ENCODE assay signal across 8 cellular contexts in the genomic region with DNA sequence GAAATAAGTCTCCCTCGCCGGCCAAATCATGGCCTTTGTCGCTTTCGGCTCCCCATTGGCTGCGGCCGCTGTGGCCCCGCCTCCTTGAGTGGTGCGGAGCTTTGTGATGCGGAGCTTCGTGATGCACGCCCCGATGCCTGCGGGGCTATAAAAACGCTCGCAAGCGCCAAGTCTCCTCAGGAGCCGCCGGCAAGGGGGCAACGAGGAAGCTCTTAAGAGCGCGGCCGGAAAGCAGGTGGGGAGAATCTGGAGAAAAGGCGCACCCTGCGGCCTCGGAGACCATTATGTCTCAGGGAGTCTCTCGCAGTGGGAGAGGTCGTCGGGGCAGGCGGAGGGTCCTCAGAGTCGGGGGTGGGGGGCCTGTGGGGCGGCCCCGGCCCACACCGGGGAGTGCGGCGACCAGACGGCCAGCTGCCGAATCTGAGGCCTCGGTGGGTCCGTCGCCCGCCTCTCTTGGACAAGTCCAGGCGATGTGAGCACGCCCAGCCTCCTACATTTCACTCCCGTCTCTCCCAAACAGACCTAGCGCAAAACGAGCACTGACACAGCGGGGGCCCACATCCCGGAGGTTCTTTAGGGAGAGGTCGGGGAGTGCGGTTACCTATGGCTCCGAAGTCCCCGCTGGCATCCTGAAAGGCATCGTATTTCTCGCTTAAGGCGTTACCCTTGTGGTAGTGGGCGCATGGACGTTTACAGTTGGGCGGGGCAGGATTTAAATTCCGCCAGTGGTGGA. TPM values are rescaled to one million over a fixed set of nuclear protein-coding genes. Genes with fewer than 3 reads are reported as not detected.
DNase-seq lines count a peak whose midpoint lies in the region; ATAC-seq and TF ChIP-seq lines count a peak whose summit lies in the region.

A gene with protein sequence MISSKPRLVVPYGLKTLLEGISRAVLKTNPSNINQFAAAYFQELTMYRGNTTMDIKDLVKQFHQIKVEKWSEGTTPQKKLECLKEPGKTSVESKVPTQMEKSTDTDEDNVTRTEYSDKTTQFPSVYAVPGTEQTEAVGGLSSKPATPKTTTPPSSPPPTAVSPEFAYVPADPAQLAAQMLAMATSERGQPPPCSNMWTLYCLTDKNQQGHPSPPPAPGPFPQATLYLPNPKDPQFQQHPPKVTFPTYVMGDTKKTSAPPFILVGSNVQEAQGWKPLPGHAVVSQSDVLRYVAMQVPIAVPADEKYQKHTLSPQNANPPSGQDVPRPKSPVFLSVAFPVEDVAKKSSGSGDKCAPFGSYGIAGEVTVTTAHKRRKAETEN (plus strand): TSS at position 179 of the 733 bp plus-strand sequence. CDS start 4,053 bp downstream, outside the sequence.

- peak within 1 kb of the TSS; percentile 50 for H3K4me3 ChIP-seq in AG09309 (ENCODE audit: control insufficient read depth, low read depth, low read length)
- H3K4me3 ChIP-seq in OCI-LY7 (ENCODE audit: low read depth, low read length, poor library complexity, severe bottlenecking), result peak within 1 kb of the TSS; percentile 14

- H3K4me1 Mint-ChIP-seq in natural killer cell treated with Interleukin-12 subunit alpha and Interleukin-12 subunit beta and Interleukin-15 and Interleukin-18, amount 100 ng/mL, for 72 hours (ENCODE audit: low read depth in 2 of 2), result peaks cover 11 to 16% of the 10 kb centered on the region in 2 donors
- peaks cover 12 to 14% of the 10 kb centered on the region in 2 donors for H3K4me1 Mint-ChIP-seq in stimulated activated naive B cell treated with anti-CD40 and anti-IgM and Interleukin-4, amounts not matched to agents 10 μg/mL and 1 μg/mL and 100 μg/mL, for 72 hours

- H3K4me2 ChIP-seq in OCI-LY7 (ENCODE audit: low read length), result peak within 1 kb of the TSS; percentile 33; the same call in 1 of the 2 replicates

- no peaks in the 10 kb centered on the region for H3K9me3 Mint-ChIP-seq in natural killer cell treated with Interleukin-12 subunit alpha and Interleukin-12 subunit beta and Interleukin-15 and Interleukin-18, amount 100 ng/mL, for 72 hours
- H3K9me3 Mint-ChIP-seq in stimulated activated naive B cell treated with anti-CD40 and anti-IgM and Interleukin-4, amounts not matched to agents 10 μg/mL and 1 μg/mL and 100 μg/mL, for 72 hours, result peaks cover 0 to 2% of the 10 kb centered on the region in 2 donors

- no peak for TF ChIP-seq CTCF in AG09309 (IDR thresholded peaks at IDR 0.05; ENCODE audit: control insufficient read depth, insufficient read depth, low read depth, low read length, missing control alignments)
- TF ChIP-seq CTCF in OCI-LY7 (conservative IDR thresholded peaks at IDR 0.05; ENCODE audit: low read length), result no peak

- H3K4me3 Mint-ChIP-seq in natural killer cell treated with Interleukin-12 subunit alpha and Interleukin-12 subunit beta and Interleukin-15 and Interleukin-18, amount 100 ng/mL, for 72 hours, result peak within 1 kb of the TSS; percentile 67
- H3K4me3 Mint-ChIP-seq in stimulated activated naive B cell treated with anti-CD40 and anti-IgM and Interleukin-4, amounts not matched to agents 10 μg/mL and 1 μg/mL and 100 μg/mL, for 72 hours, result peak within 1 kb of the TSS; percentile 93 to 97

- H3K79me2 ChIP-seq in OCI-LY7 (ENCODE audit: insufficient read depth, low read depth, low read length), result no peaks in the 10 kb centered on the region

- H3K27ac Mint-ChIP-seq in natural killer cell treated with Interleukin-12 subunit alpha and Interleukin-12 subunit beta and Interleukin-15 and Interleukin-18, amount 100 ng/mL, for 72 hours, result peak within 1 kb of the TSS in 1 of 2 donors; percentile 18
- H3K27ac Mint-ChIP-seq in stimulated activated naive B cell treated with anti-CD40 and anti-IgM and Interleukin-4, amounts not matched to agents 10 μg/mL and 1 μg/mL and 100 μg/mL, for 72 hours, result peak within 1 kb of the TSS; percentile 99

- H2AFZ ChIP-seq in OCI-LY7 (ENCODE audit: low read length), result peak within 1 kb of the TSS; percentile 48; the same call in 1 of the 2 replicates

- no peaks in the 10 kb centered on the region for H3K36me3 ChIP-seq in OCI-LY7 (ENCODE audit: insufficient read depth, low read length)

- peaks cover 4% of the 10 kb centered on the region for H3K4me1 ChIP-seq in OCI-LY7 (ENCODE audit: insufficient read depth, low read length, poor library complexity, severe bottlenecking)

- no TSS peak for BruUV-seq in OCI-LY7 (replicated peaks; lab: Mats Ljungman, UMichigan)

- no peaks in the 10 kb centered on the region for H4K20me1 ChIP-seq in OCI-LY7 (ENCODE audit: insufficient read depth, low read length)

- H3K27ac ChIP-seq in OCI-LY7 (ENCODE audit: low read depth, low read length, poor library complexity, severe bottlenecking), result no peak within 1 kb of the TSS

- ATAC-seq in GM19025 (IDR thresholded peaks at IDR 0.05; ENCODE audit: low read depth, unreplicated experiment) (peak; percentile 95), HG03354 (IDR thresholded peaks at IDR 0.05; ENCODE audit: poor library complexity, severe bottlenecking, unreplicated experiment) (peak; percentile 89)
- ATAC-seq in natural killer cell treated with Interleukin-12 subunit alpha and Interleukin-12 subunit beta and Interleukin-15 and Interleukin-18, amount 100 ng/mL, for 72 hours, result peak; percentile 89 to 91
- ATAC-seq in stimulated activated naive B cell treated with anti-CD40 and anti-IgM and Interleukin-4, amounts not matched to agents 10 μg/mL and 1 μg/mL and 100 μg/mL, for 72 hours (replicated peaks), result peak; percentile 97 to 98

- POLR2A ChIA-PET in OCI-LY7 (lab: Charles Lee), result interaction anchor here (0.5 to 0.7 kb wide), 3 partner anchors 15 to 559 kb away, joined by 3 to 5 read pairs (median 3); no protein-coding TSS in a partner anchor

- intact Hi-C loops in OCI-LY7 (cut with micrococcal nuclease; ENCODE audit: unreplicated experiment), result no loop called here

- no peaks in the 10 kb centered on the region for H3K9me3 ChIP-seq in OCI-LY7 (ENCODE audit: low read length)

- peaks cover 17 to 18% of the 10 kb centered on the region in 2 donors for H3K27me3 Mint-ChIP-seq in natural killer cell treated with Interleukin-12 subunit alpha and Interleukin-12 subunit beta and Interleukin-15 and Interleukin-18, amount 100 ng/mL, for 72 hours
- no peaks in the 10 kb centered on the region for H3K27me3 Mint-ChIP-seq in stimulated activated naive B cell treated with anti-CD40 and anti-IgM and Interleukin-4, amounts not matched to agents 10 μg/mL and 1 μg/mL and 100 μg/mL, for 72 hours

- DNase-seq in AG09309 (ENCODE audit: low read depth) (peak; percentile 65), OCI-LY7 (ENCODE audit: low spot score) (peak; percentile 6), activated gamma-delta T cell (lab: John Stamatoyannopoulos, UW) (peak; percentile 67), fibroblast of the conjunctiva (ENCODE audit: low read depth) (peak; percentile 77)
- peak; percentile 71 for DNase-seq in natural killer cell treated with Interleukin-12 subunit alpha and Interleukin-12 subunit beta and Interleukin-15 and Interleukin-18, amount 100 ng/mL, for 72 hours (ENCODE audit: low spot score)
- peak; percentile 89 for DNase-seq in stimulated activated naive B cell treated with anti-CD40 and anti-IgM and Interleukin-4, amounts not matched to agents 10 μg/mL and 1 μg/mL and 100 μg/mL, for 72 hours

- CTCF ChIA-PET in OCI-LY7 (lab: Charles Lee; ENCODE audit: unreplicated experiment), result no interaction called here

- H3K9me2 ChIP-seq in OCI-LY7 (ENCODE audit: insufficient read depth, low read length), result no peaks in the 10 kb centered on the region

- H3K36me3 Mint-ChIP-seq in natural killer cell treated with Interleukin-12 subunit alpha and Interleukin-12 subunit beta and Interleukin-15 and Interleukin-18, amount 100 ng/mL, for 72 hours, result peaks cover 5% of the 10 kb centered on the region
- peaks cover 12 to 18% of the 10 kb centered on the region in 2 donors for H3K36me3 Mint-ChIP-seq in stimulated activated naive B cell treated with anti-CD40 and anti-IgM and Interleukin-4, amounts not matched to agents 10 μg/mL and 1 μg/mL and 100 μg/mL, for 72 hours

RNA-seq across cellular contexts. Expression of the gene that starts here (rescaled TPM):
- total RNA-seq in OCI-LY7 (2014; rRNA removed; shearing (Covaris generic)), result not detected in 2 replicates
- not detected in 2 replicates for total RNA-seq in OCI-LY7 (2022)
- 1 to 10 TPM; 2.2 to 2.3 TPM for total RNA-seq in natural killer cell treated with Interleukin-12 subunit alpha and Interleukin-12 subunit beta and Interleukin-15 and Interleukin-18, amount 100 ng/mL, for 72 hours

Comparison
In these comparisons a context has a peak if more than half of its experiments do, and no peak if none do; other contexts are left out.
1. Peak in DNase-seq, H3K4me3 ChIP-seq and H3K4me2 ChIP-seq in OCI-LY7; RNA of the gene not detected or under 1 TPM.
2. DNase-seq: peak in every context shown above with its lines; median percentile 89 in stimulated activated naive B cell treated with anti-CD40 and anti-IgM and Interleukin-4, amounts not matched to agents 10 μg/mL and 1 μg/mL and 100 μg/mL, for 72 hours; 77 in fibroblast of the conjunctiva; 71 in natural killer cell treated with Interleukin-12 subunit alpha and Interleukin-12 subunit beta and Interleukin-15 and Interleukin-18, amount 100 ng/mL, for 72 hours; 67 in activated gamma-delta T cell; 65 in AG09309; 6 in OCI-LY7.